Comparison of ENCODE assay signal across 8 cellular contexts in the genomic region with DNA sequence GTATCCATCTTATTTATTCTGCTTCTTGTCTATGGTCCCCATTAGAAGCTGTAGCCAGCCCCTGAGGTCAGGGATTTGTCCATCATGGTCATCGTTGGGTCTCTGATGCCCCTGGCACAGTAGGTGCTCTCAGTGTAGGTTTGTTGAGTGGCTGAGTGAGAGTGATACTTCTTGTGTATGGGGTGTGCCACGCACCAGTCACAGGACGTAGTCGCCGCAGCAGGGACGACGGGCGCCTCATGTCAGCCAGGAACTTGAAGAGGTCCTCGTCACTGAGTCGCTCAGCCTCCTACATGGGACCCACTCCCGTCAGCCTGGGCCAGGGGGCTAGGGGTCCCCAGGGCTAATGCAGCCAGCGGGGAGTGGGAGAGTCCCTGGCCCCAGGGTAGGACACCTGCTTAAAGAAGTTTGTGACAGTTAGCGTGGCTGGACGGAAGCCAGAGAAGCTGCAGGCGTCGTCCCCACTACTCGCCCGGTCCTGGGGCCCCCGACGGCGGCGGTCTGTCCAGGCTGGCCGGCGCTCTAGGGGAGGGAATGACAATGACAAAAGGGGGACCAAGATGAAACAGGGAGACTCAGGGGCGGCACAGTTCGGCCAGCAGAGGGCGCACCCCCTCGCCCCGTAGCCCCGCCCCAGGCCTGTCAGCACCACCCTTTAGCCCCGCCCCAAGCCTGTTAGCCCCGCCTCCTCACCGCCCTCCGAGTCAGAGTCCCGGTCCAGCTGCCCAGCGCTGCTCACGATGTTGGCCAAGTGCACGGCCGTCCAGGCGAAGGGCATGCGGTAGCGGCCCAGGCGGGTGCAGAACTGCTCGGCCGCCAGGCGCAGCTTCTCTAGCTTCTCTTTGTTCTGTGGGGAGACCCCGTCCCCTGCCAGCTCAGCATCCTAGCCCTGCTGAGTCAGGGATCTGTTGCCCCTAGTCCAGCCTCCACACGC. TPM values are rescaled to one million over a fixed set of nuclear protein-coding genes. Genes with fewer than 3 reads are reported as not detected.
DNase-seq lines count a peak whose midpoint lies in the region; ATAC-seq and TF ChIP-seq lines count a peak whose summit lies in the region.

No MANE protein-coding gene starts in this region.

- 18% methylated on average over 15 of the region's 48 CpGs for WGBS in right lobe of liver (ENCODE audit: insufficient coverage, low coverage, low lambda C conversion rate, missing lambda C conversion rate)

- H3K36me3 ChIP-seq in right lobe of liver, result peaks cover 0 to 16% (median 4%) of the 10 kb centered on the region in 4 donors

- H3K9me3 ChIP-seq in right lobe of liver, result no peaks in the 10 kb centered on the region

- TF ChIP-seq CTCF in choroid plexus epithelial cell (conservative IDR thresholded peaks at IDR 0.05; ENCODE audit: low read depth, low read length) (peak; percentile 79), right lobe of liver (IDR thresholded peaks at IDR 0.05) (peak; percentile 78 to 96 (median 93))

- ATAC-seq in right lobe of liver, result peak; percentile 75 to 87 (median 80)
- no peak for ATAC-seq in GM21423 (IDR thresholded peaks at IDR 0.05; ENCODE audit: unreplicated experiment)

- H3K4me3 ChIP-seq in choroid plexus epithelial cell (ENCODE audit: low read depth, low read length) (no peak overlapping the region), right lobe of liver (no peak overlapping the region)

- DNase-seq in AML-193 (lab: John Stamatoyannopoulos, UW), result peak; percentile 33 to 60
- DNase-seq in GM19240 (ENCODE audit: insufficient read length, low spot score), result peak; percentile 87
- DNase-seq in NCI-H2029 treated with DMSO at 0.1 percent for 48 hours (lab: John Stamatoyannopoulos, UW), result peak; percentile 50
- DNase-seq in activated CD4-positive, alpha-beta T cell treated with anti-CD3 and anti-CD28 coated beads, Interleukin-2, amount 10 ng/mL, durations not matched to agents 24 days and 14 days, result peak; percentile 91
- peak; percentile 89 for DNase-seq in choroid plexus epithelial cell (ENCODE audit: low read depth)
- peak; percentile 98 to 99 (median 99) for DNase-seq in right lobe of liver
- DNase-seq in stimulated activated CD4-positive, alpha-beta T cell treated with anti-CD3 and anti-CD28 coated beads, Interleukin-4, amount 100 ng/mL, for 48 hours (ENCODE audit: low read depth in 2 of 2), result peak; percentile 85 to 95

- H3K27me3 ChIP-seq in right lobe of liver, result no peaks in the 10 kb centered on the region

- H3K27me3 Mint-ChIP-seq in activated CD4-positive, alpha-beta T cell treated with anti-CD3 and anti-CD28 coated beads, Interleukin-2, amount 10 ng/mL, durations not matched to agents 24 days and 14 days, result peaks cover 2% of the 10 kb centered on the region

- no peaks in the 10 kb centered on the region for H3K4me1 Mint-ChIP-seq in activated CD4-positive, alpha-beta T cell treated with anti-CD3 and anti-CD28 coated beads, Interleukin-2, amount 10 ng/mL, durations not matched to agents 24 days and 14 days

- intact Hi-C loops in activated CD4-positive, alpha-beta T cell treated with anti-CD3 and anti-CD28 coated beads, Interleukin-2, amount 10 ng/mL, durations not matched to agents 24 days and 14 days (cut with micrococcal nuclease), result no loop called here
- intact Hi-C loops in right lobe of liver (cut with DNase I), result no loop called here

- H3K4me1 ChIP-seq in right lobe of liver, result peaks cover 0 to 17% (median 5%) of the 10 kb centered on the region in 4 donors

- no peak overlapping the region for H3K27ac Mint-ChIP-seq in activated CD4-positive, alpha-beta T cell treated with anti-CD3 and anti-CD28 coated beads, Interleukin-2, amount 10 ng/mL, durations not matched to agents 24 days and 14 days

- H3K36me3 Mint-ChIP-seq in activated CD4-positive, alpha-beta T cell treated with anti-CD3 and anti-CD28 coated beads, Interleukin-2, amount 10 ng/mL, durations not matched to agents 24 days and 14 days (ENCODE audit: low read depth), result no peaks in the 10 kb centered on the region

- peaks cover 4% of the 10 kb centered on the region for H3K9me3 Mint-ChIP-seq in activated CD4-positive, alpha-beta T cell treated with anti-CD3 and anti-CD28 coated beads, Interleukin-2, amount 10 ng/mL, durations not matched to agents 24 days and 14 days

- peak overlapping the region; percentile 8 to 69 (median 64) for H3K27ac ChIP-seq in right lobe of liver

- H3K4me3 Mint-ChIP-seq in activated CD4-positive, alpha-beta T cell treated with anti-CD3 and anti-CD28 coated beads, Interleukin-2, amount 10 ng/mL, durations not matched to agents 24 days and 14 days, result no peak overlapping the region

- TF ChIP-seq POLR2A in right lobe of liver (IDR thresholded peaks at IDR 0.05), result peak; percentile 65

RNA-seq across cellular contexts. Expression of a gene that starts 3.7 kb away (rescaled TPM):
- not detected in 2 replicates for total RNA-seq in activated CD4-positive, alpha-beta T cell treated with anti-CD3 and anti-CD28 coated beads, Interleukin-2, amount 10 ng/mL, durations not matched to agents 24 days and 14 days
- 100 to 1,000 TPM in 4 of 6 experiments, 10 to 100 TPM in 2; 56.7 to 287 (median 140) TPM for total RNA-seq in right lobe of liver

RNA-seq across cellular contexts. Expression of a gene that starts 19.2 kb away (rescaled TPM):
- total RNA-seq in activated CD4-positive, alpha-beta T cell treated with anti-CD3 and anti-CD28 coated beads, Interleukin-2, amount 10 ng/mL, durations not matched to agents 24 days and 14 days, result 1.2 and 2.2 TPM in 2 replicates
- total RNA-seq in right lobe of liver, result 10 to 100 TPM; 19.9 to 45.9 (median 30.4) TPM

RNA-seq across cellular contexts. Expression of a gene that starts 45.8 kb away (rescaled TPM):
- total RNA-seq in activated CD4-positive, alpha-beta T cell treated with anti-CD3 and anti-CD28 coated beads, Interleukin-2, amount 10 ng/mL, durations not matched to agents 24 days and 14 days, result 3.0 and 3.3 TPM in 2 replicates
- 10 to 100 TPM; 36.3 to 65.4 (median 50.4) TPM for total RNA-seq in right lobe of liver

RNA-seq across cellular contexts. Expression of a gene that starts 52.8 kb away (rescaled TPM):
- total RNA-seq in activated CD4-positive, alpha-beta T cell treated with anti-CD3 and anti-CD28 coated beads, Interleukin-2, amount 10 ng/mL, durations not matched to agents 24 days and 14 days, result not detected in 2 replicates
- total RNA-seq in right lobe of liver, result not detected

Comparison
In these comparisons a context has a peak if more than half of its experiments do, and no peak if none do; other contexts are left out.
1. DNase-seq: peak in every context shown above with its lines; median percentile 99 in right lobe of liver; 91 in activated CD4-positive, alpha-beta T cell treated with anti-CD3 and anti-CD28 coated beads, Interleukin-2, amount 10 ng/mL, durations not matched to agents 24 days and 14 days; 90 in stimulated activated CD4-positive, alpha-beta T cell treated with anti-CD3 and anti-CD28 coated beads, Interleukin-4, amount 100 ng/mL, for 48 hours; 89 in choroid plexus epithelial cell; 87 in GM19240; 50 in NCI-H2029 treated with DMSO at 0.1 percent for 48 hours; 46 in AML-193.
2. RNA of a gene that starts 3.7 kb away (total RNA-seq): 56.7 to 287 TPM in right lobe of liver; not detected in activated CD4-positive, alpha-beta T cell treated with anti-CD3 and anti-CD28 coated beads, Interleukin-2, amount 10 ng/mL, durations not matched to agents 24 days and 14 days; every median in the first group is over 10 times any median in the second.